In genomic region chr21:29078884-29079765, GRCh38 we compare ENCODE assay signal across 8 cellular contexts. TPM values are rescaled to one million over a fixed set of nuclear protein-coding genes. Genes with fewer than 3 reads are reported as not detected.
A peak's percentile ranks its signal among the peaks of the same experiment; 100 is the strongest.
DNase-seq lines count a peak whose midpoint lies in the region; ATAC-seq, FAIRE-seq and TF ChIP-seq lines count a peak whose summit lies in the region.

No MANE protein-coding gene starts in this region.

- no peak overlapping the region for H2AFZ ChIP-seq in PC-9

- H3K9me2 ChIP-seq in PC-9 (ENCODE audit: insufficient read depth): no peaks in the 10 kb centered on the region

- TF ChIP-seq CTCF in adrenal gland (IDR thresholded peaks at IDR 0.05) (no peak), PC-9 (conservative IDR thresholded peaks at IDR 0.05) (no peak)

- H3K9me3 ChIP-seq in adrenal gland (replicated peaks in 1 of 3) (no peaks in the 10 kb centered on the region), PC-9 (ENCODE audit: insufficient read depth, low read depth) (no peaks in the 10 kb centered on the region)

- H3K27ac ChIP-seq in adrenal gland (peak overlapping the region in 3 of 5 donors; percentile 56 to 72 (median 60)), PC-9 (no peak overlapping the region)

- no peaks in the 10 kb centered on the region for H4K20me1 ChIP-seq in PC-9 (ENCODE audit: insufficient read depth)

- 35 to 45% (median 44%) methylated on average over 8 of the region's 8 CpGs for WGBS in adrenal gland, 4 donors

- ATAC-seq in HG02571 (IDR thresholded peaks at IDR 0.05; ENCODE audit: unreplicated experiment): peak; percentile 39

- H3K4me1 ChIP-seq in adrenal gland (replicated peaks in 1 of 2): peaks cover 11 to 34% of the 10 kb centered on the region in 2 donors
- 0 out of 2 replicates have a peak, but pooled peaks cover 7% of the 10 kb centered on the region for H3K4me1 ChIP-seq in PC-9 (replicated peaks; ENCODE audit: insufficient read depth)

- CTCF ChIA-PET in PC-9 (lab: Charles Lee): no interaction called here

- no peaks in the 10 kb centered on the region for H3K27me3 ChIP-seq in adrenal gland
- H3K27me3 ChIP-seq in PC-9 (ENCODE audit: insufficient read depth, low read depth): no peaks in the 10 kb centered on the region

- H3K4me2 ChIP-seq in PC-9: no peak overlapping the region

- BruUV-seq in PC-9 (replicated peaks; lab: Mats Ljungman, UMichigan): no TSS peak

- FAIRE-seq in GM12892 (lab: Jason Lieb, UNC): peak; percentile 88

- POLR2A ChIA-PET in PC-9 (lab: Charles Lee; ENCODE audit: unreplicated experiment): no interaction called here

- peaks cover 8% of the 10 kb centered on the region for H3F3A ChIP-seq in PC-9 (ENCODE audit: insufficient read depth, low read depth)

- H3K36me3 ChIP-seq in adrenal gland (replicated peaks in 1 of 2) (no peaks in the 10 kb centered on the region), PC-9 (ENCODE audit: low read depth) (no peaks in the 10 kb centered on the region)

- DNase-seq in GM12892 (ENCODE audit: insufficient read length) (no peak), NCI-H2029 (lab: John Stamatoyannopoulos, UW) (peak; percentile 78), adrenal gland (peak; percentile 55 to 74 (median 63)), PC-9 (no peak), cerebellar nuclear complex (lab: John Stamatoyannopoulos, UW) (no peak), amniotic stem cell (lab: John Stamatoyannopoulos, UW) (no peak)
- peak; percentile 39 for DNase-seq in stimulated activated CD4-positive, alpha-beta T cell treated with anti-CD3 and anti-CD28 coated beads, Interleukin-4, amount 100 ng/mL, for 24 hours

- H3K4me3 ChIP-seq in adrenal gland (no peak overlapping the region), PC-9 (no peak overlapping the region)

- intact Hi-C loops in adrenal gland (cut with DNase I) (no loop called here), PC-9 (cut with micrococcal nuclease; ENCODE audit: unreplicated experiment) (no loop called here)

- no peak for TF ChIP-seq POLR2A in GM12892 (IDR thresholded peaks at IDR 0.05; ENCODE audit: low read depth, low read length)
- no peak for TF ChIP-seq POLR2A in adrenal gland (IDR thresholded peaks at IDR 0.05)

- no peaks in the 10 kb centered on the region for H3K79me2 ChIP-seq in PC-9 (ENCODE audit: low read depth)

RNA-seq across cellular contexts. Expression of gene CCT8, which starts 5.7 kb away (rescaled TPM):
- 373 TPM for polyA plus RNA-seq in GM12892 (2012; ENCODE audit: missing spikeins)
- 100 to 1,000 TPM; 136 to 225 (median 154) TPM for total RNA-seq in adrenal gland
- polyA plus RNA-seq in adrenal gland: 100 to 1,000 TPM; 108 to 382 (median 210) TPM
- 123 and 128 TPM in 2 replicates for total RNA-seq in PC-9 (2021)

RNA-seq across cellular contexts. Expression of gene MAP3K7CL, which starts 51.3 kb away (rescaled TPM):
- 9.7 TPM for polyA plus RNA-seq in GM12892 (2012; ENCODE audit: missing spikeins)
- total RNA-seq in adrenal gland: 10 to 100 TPM in 6 of 8 donors, 1 to 10 TPM in 2; 3.6 to 29.5 (median 17.6) TPM
- 10 to 100 TPM; 10.6 to 17.7 (median 11.3) TPM for polyA plus RNA-seq in adrenal gland
- total RNA-seq in PC-9 (2021): 0.37 and 0.50 TPM in 2 replicates

RNA-seq across cellular contexts. Expression of gene USP16, which starts 54.7 kb away (rescaled TPM):
- 36.6 TPM for polyA plus RNA-seq in GM12892 (2012; ENCODE audit: missing spikeins)
- total RNA-seq in adrenal gland: 10 to 100 TPM; 13.2 to 41.3 (median 33.8) TPM
- 10 to 100 TPM; 20.9 to 69.6 (median 24.5) TPM for polyA plus RNA-seq in adrenal gland
- 18.6 and 24.6 TPM in 2 replicates for total RNA-seq in PC-9 (2021)

RNA-seq across cellular contexts. Expression of gene RWDD2B, which starts 60.0 kb away (rescaled TPM):
- 18.7 TPM for polyA plus RNA-seq in GM12892 (2012; ENCODE audit: missing spikeins)
- total RNA-seq in adrenal gland (10 to 100 TPM; 11.7 to 28.1 (median 25.1) TPM), PC-9 (2021) (12.4 and 18.7 TPM in 2 replicates)
- 10 to 100 TPM; 16.2 to 50.6 (median 20.0) TPM for polyA plus RNA-seq in adrenal gland

Comparison
In these comparisons a context has a peak if more than half of its experiments do, and no peak if none do; other contexts are left out.
1. DNase-seq: peak in NCI-H2029 (single experiment), adrenal gland (7 of 7) and stimulated activated CD4-positive, alpha-beta T cell treated with anti-CD3 and anti-CD28 coated beads, Interleukin-4, amount 100 ng/mL, for 24 hours (single experiment); none in GM12892 (single experiment), PC-9 (0 of 2), cerebellar nuclear complex (0 of 2) and amniotic stem cell (single experiment).